27 cellular contexts compared by ENCODE assay signal in genomic region chr6:74557236-74557635, GRCh38.
"Had no signal": no experiment of that assay in that cellular context is flagged by ENCODE, and none has a peak within 500 bp of the region (broad histone marks: within the 10 kb centered on the region; RNA-seq: fewer than 3 reads in every experiment).

No MANE protein-coding gene starts in this region.

- DNase-seq: activated CD4-positive, alpha-beta memory T cell treated with anti-CD3 and anti-CD28 coated beads, Interleukin-2, amount 10 ng/mL, durations not matched to agents 7 days and 5 days; activated CD4-positive, alpha-beta T cell treated with anti-CD3 and anti-CD28 coated beads for 1 hour; activated CD4-positive, alpha-beta T cell treated with anti-CD3 and anti-CD28 coated beads for 36 hours; activated CD4-positive, alpha-beta T cell treated with anti-CD3 and anti-CD28 coated beads for 48 hours; activated CD4-positive, alpha-beta T cell treated with anti-CD3 and anti-CD28 coated beads, Interleukin-2, amount 10 ng/mL, durations not matched to agents 7 days and 5 days; activated CD4-positive, alpha-beta T cell treated with anti-CD3 and anti-CD28 coated beads, Interleukin-2, amount 50 U/mL, for 48 hours; activated CD4-positive, CD25-positive, alpha-beta regulatory T cell; activated CD8-positive, alpha-beta memory T cell treated with anti-CD3 and anti-CD28 coated beads for 24 hours; activated CD8-positive, alpha-beta memory T cell treated with anti-CD3 and anti-CD28 coated beads, Interleukin-2, amount 10 ng/mL, durations not matched to agents 7 days and 5 days; activated CD8-positive, alpha-beta memory T cell treated with anti-CD3 and anti-CD28 coated beads, Interleukin-2, amount 50 U/mL, for 48 hours; activated CD8-positive, alpha-beta T cell treated with anti-CD3 and anti-CD28 coated beads, Interleukin-2, amount 10 ng/mL, durations not matched to agents 7 days and 5 days; activated effector memory CD4-positive, alpha-beta T cell treated with Interleukin-2 at 50 U/mL for 16 hours; activated gamma-delta T cell; activated naive CD4-positive, alpha-beta T cell treated with anti-CD3 and anti-CD28 coated beads, Interleukin-2, amount 10 ng/mL, durations not matched to agents 7 days and 5 days; activated naive CD4-positive, alpha-beta T cell treated with Interleukin-2 at 50 U/mL for 16 hours; activated naive CD8-positive, alpha-beta T cell treated with anti-CD3 and anti-CD28 coated beads, Interleukin-2, amount 10 ng/mL, durations not matched to agents 7 days and 5 days; activated naive CD8-positive, alpha-beta T cell treated with anti-CD3 and anti-CD28 coated beads, Interleukin-2, amount 50 U/mL, for 24 hours; activated T-cell treated with anti-CD3 and anti-CD28 coated beads, Interleukin-2, amount 50 U/mL, for 24 hours; activated T-cell treated with anti-CD3 and anti-CD28 coated beads, Interleukin-2, amount 50 U/mL, for 48 hours; amniotic stem cell; aorta; caudate nucleus; cerebellar nuclear complex; T-helper 17 cell; T-helper 9 cell; WERI-Rb-1 had no signal

- H3K4me3 ChIP-seq: cardiac muscle cell had no signal
